Comparison of ENCODE assay signal across 1 cellular context in the genomic region with DNA sequence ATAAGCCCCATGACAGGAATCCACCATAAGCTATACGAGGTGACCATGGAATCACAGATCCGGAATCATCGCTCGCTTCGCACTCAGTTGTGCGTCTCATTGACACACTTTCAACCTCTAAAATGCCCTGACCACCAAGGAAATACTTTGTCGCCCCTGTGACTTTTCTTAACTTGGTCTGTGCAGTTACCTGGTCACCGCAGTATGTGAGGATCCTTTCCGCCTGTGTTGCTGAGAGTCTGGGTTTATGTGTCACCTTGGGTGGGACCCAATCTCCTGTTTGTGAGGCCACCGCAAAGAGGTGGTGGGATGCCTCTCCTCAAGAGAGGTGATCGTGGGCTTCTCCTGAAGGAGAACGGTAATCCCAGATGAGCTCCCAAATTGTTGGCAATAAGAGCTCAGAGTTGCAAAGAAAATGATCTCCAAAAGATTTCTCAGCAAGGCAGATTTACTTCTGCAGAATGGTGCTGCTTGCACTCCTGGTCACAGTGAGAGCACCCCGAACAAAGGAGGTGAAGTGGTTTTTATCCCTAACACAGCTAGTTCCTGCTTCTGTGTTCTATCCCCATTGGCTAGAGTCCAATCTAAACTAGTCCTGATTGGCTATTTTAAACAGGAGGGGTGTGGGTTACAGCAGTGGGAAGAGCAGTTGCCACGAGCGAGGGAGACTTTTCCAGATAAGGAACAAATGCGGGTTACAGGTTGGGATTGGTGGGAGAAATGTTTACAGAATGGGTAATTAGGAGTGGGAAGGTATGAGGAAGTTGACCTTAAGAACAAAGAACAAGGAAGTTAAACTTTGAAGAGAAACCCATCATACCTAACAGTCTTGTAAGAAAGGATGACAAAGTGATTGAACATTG.
TF ChIP-seq lines count a peak whose summit lies in the region.

No MANE protein-coding gene starts in this region.

TF ChIP-seq in K562, 482 proteins besides CTCF, POLR2A, EP300 and RAD21 (continued from another document and continues in another):
- no peak for TF ChIP-seq E2F4 (CRISPR knock-in tag; IDR thresholded peaks at IDR 0.05; ENCODE audit: low read depth)
- TF ChIP-seq ZZZ3 (IDR thresholded peaks at IDR 0.05): no peak
- TF ChIP-seq IRF2 (CRISPR knock-in tag; IDR thresholded peaks at IDR 0.05): no peak
- TF ChIP-seq, protein P1, sequence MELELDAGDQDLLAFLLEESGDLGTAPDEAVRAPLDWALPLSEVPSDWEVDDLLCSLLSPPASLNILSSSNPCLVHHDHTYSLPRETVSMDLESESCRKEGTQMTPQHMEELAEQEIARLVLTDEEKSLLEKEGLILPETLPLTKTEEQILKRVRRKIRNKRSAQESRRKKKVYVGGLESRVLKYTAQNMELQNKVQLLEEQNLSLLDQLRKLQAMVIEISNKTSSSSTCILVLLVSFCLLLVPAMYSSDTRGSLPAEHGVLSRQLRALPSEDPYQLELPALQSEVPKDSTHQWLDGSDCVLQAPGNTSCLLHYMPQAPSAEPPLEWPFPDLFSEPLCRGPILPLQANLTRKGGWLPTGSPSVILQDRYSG (tag; conservative IDR thresholded peaks at IDR 0.05; ENCODE audit: low read depth): no peak
- TF ChIP-seq GABPA (tag; conservative IDR thresholded peaks at IDR 0.05; ENCODE audit: low read depth): no peak
- peak; percentile 14; the same call in 1 of the 2 replicates for TF ChIP-seq MXI1 (IDR thresholded peaks at IDR 0.05; ENCODE audit: low read depth, low read length)
- TF ChIP-seq ZNF444 (CRISPR knock-in tag; IDR thresholded peaks at IDR 0.05): no peak
- TF ChIP-seq SOX6 (IDR thresholded peaks at IDR 0.05): no peak; the same call in 1 of the 2 replicates
- TF ChIP-seq ZFP30 (CRISPR knock-in tag; IDR thresholded peaks at IDR 0.05; ENCODE audit: borderline replicate concordance): no peak
- no peak for TF ChIP-seq FOXK1 (CRISPR knock-in tag; IDR thresholded peaks at IDR 0.05; ENCODE audit: borderline replicate concordance)
- TF ChIP-seq MCM3 (IDR thresholded peaks at IDR 0.05): no peak
- TF ChIP-seq, protein P2, sequence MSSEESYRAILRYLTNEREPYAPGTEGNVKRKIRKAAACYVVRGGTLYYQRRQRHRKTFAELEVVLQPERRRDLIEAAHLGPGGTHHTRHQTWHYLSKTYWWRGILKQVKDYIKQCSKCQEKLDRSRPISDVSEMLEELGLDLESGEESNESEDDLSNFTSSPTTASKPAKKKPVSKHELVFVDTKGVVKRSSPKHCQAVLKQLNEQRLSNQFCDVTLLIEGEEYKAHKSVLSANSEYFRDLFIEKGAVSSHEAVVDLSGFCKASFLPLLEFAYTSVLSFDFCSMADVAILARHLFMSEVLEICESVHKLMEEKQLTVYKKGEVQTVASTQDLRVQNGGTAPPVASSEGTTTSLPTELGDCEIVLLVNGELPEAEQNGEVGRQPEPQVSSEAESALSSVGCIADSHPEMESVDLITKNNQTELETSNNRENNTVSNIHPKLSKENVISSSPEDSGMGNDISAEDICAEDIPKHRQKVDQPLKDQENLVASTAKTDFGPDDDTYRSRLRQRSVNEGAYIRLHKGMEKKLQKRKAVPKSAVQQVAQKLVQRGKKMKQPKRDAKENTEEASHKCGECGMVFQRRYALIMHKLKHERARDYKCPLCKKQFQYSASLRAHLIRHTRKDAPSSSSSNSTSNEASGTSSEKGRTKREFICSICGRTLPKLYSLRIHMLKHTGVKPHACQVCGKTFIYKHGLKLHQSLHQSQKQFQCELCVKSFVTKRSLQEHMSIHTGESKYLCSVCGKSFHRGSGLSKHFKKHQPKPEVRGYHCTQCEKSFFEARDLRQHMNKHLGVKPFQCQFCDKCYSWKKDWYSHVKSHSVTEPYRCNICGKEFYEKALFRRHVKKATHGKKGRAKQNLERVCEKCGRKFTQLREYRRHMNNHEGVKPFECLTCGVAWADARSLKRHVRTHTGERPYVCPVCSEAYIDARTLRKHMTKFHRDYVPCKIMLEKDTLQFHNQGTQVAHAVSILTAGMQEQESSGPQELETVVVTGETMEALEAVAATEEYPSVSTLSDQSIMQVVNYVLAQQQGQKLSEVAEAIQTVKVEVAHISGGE (CRISPR knock-in tag; IDR thresholded peaks at IDR 0.05): no peak
- TF ChIP-seq, protein P3, sequence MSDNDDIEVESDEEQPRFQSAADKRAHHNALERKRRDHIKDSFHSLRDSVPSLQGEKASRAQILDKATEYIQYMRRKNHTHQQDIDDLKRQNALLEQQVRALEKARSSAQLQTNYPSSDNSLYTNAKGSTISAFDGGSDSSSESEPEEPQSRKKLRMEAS (CRISPR knock-in tag; IDR thresholded peaks at IDR 0.05): no peak
- TF ChIP-seq ZKSCAN3 (CRISPR knock-in tag; IDR thresholded peaks at IDR 0.05): no peak
- TF ChIP-seq ZBED1 (IDR thresholded peaks at IDR 0.05): no peak; the same call in 1 of the 2 replicates
- TF ChIP-seq KLF10 (CRISPR knock-in tag; IDR thresholded peaks at IDR 0.05): no peak
- no peak for TF ChIP-seq POLR3G (IDR thresholded peaks at IDR 0.05; ENCODE audit: extremely low read depth, insufficient read length, insufficient replicate concordance)
- TF ChIP-seq, protein P4, sequence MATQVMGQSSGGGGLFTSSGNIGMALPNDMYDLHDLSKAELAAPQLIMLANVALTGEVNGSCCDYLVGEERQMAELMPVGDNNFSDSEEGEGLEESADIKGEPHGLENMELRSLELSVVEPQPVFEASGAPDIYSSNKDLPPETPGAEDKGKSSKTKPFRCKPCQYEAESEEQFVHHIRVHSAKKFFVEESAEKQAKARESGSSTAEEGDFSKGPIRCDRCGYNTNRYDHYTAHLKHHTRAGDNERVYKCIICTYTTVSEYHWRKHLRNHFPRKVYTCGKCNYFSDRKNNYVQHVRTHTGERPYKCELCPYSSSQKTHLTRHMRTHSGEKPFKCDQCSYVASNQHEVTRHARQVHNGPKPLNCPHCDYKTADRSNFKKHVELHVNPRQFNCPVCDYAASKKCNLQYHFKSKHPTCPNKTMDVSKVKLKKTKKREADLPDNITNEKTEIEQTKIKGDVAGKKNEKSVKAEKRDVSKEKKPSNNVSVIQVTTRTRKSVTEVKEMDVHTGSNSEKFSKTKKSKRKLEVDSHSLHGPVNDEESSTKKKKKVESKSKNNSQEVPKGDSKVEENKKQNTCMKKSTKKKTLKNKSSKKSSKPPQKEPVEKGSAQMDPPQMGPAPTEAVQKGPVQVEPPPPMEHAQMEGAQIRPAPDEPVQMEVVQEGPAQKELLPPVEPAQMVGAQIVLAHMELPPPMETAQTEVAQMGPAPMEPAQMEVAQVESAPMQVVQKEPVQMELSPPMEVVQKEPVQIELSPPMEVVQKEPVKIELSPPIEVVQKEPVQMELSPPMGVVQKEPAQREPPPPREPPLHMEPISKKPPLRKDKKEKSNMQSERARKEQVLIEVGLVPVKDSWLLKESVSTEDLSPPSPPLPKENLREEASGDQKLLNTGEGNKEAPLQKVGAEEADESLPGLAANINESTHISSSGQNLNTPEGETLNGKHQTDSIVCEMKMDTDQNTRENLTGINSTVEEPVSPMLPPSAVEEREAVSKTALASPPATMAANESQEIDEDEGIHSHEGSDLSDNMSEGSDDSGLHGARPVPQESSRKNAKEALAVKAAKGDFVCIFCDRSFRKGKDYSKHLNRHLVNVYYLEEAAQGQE (CRISPR knock-in tag; IDR thresholded peaks at IDR 0.05; ENCODE audit: low read depth): no peak
- TF ChIP-seq NR2C2 (CRISPR knock-in tag; IDR thresholded peaks at IDR 0.05): no peak
- TF ChIP-seq NR2C2 (tag; IDR thresholded peaks at IDR 0.05): no peak
- TF ChIP-seq NBN (IDR thresholded peaks at IDR 0.05; ENCODE audit: low read depth): peak; percentile 51; the same call in 1 of the 2 replicates
- no peak for TF ChIP-seq ZNF12 (CRISPR knock-in tag; IDR thresholded peaks at IDR 0.05)
- no peak for TF ChIP-seq FOXJ2 (tag; IDR thresholded peaks at IDR 0.05)
- TF ChIP-seq RBBP5 (IDR thresholded peaks at IDR 0.05; ENCODE audit: borderline replicate concordance, insufficient read depth, low read length, poor library complexity, severe bottlenecking): no peak
- 0 out of 2 replicates have a peak, but pooled peaks have one; percentile 12 for TF ChIP-seq ATF7 (IDR thresholded peaks at IDR 0.05)
- no peak for TF ChIP-seq DPF2 (IDR thresholded peaks at IDR 0.05)
- no peak for TF ChIP-seq YY1 (IDR thresholded peaks at IDR 0.05; ENCODE audit: borderline replicate concordance in 1 of 3, control insufficient read depth in 1 of 3, extremely low read depth in 1 of 3, insufficient read depth in 3 of 3, insufficient read length in 1 of 3, insufficient replicate concordance in 2 of 3, low read depth in 1 of 3, low read length in 2 of 3)
- TF ChIP-seq SP2 (IDR thresholded peaks at IDR 0.05; ENCODE audit: extremely low read depth, low read depth, low read length, poor library complexity, severe bottlenecking): no peak
- TF ChIP-seq CREM (IDR thresholded peaks at IDR 0.05; ENCODE audit: low read depth): no peak
- TF ChIP-seq ZNF436 (CRISPR knock-in tag; IDR thresholded peaks at IDR 0.05): no peak
- no peak for TF ChIP-seq HMG20B (CRISPR knock-in tag; IDR thresholded peaks at IDR 0.05)
- TF ChIP-seq XRCC5 (IDR thresholded peaks at IDR 0.05; ENCODE audit: low read depth, low read length): no peak
- TF ChIP-seq GATA2 (CRISPR knock-in tag; IDR thresholded peaks at IDR 0.05): no peak
- TF ChIP-seq ZNF75A (CRISPR knock-in tag; IDR thresholded peaks at IDR 0.05): no peak
- peak; percentile 29 for TF ChIP-seq TEAD4 (IDR thresholded peaks at IDR 0.05; ENCODE audit: low read length)
- TF ChIP-seq TEAD4 (CRISPR knock-in tag; IDR thresholded peaks at IDR 0.05; ENCODE audit: borderline replicate concordance): no peak
- no peak for TF ChIP-seq RB1 (IDR thresholded peaks at IDR 0.05; ENCODE audit: low read depth)
- TF ChIP-seq ADNP (tag; IDR thresholded peaks at IDR 0.05): peak; percentile 63; the same call in 1 of the 2 replicates
- TF ChIP-seq U2AF1 (optimal IDR thresholded peaks at IDR 0.05; ENCODE audit: low read depth, low read length): no peak
- TF ChIP-seq ZNF3 (CRISPR knock-in tag; IDR thresholded peaks at IDR 0.05): no peak
- TF ChIP-seq MLX (CRISPR knock-in tag; conservative IDR thresholded peaks at IDR 0.05): no peak
- no peak for TF ChIP-seq CBX2 (IDR thresholded peaks at IDR 0.05; ENCODE audit: insufficient read depth, low read length, poor library complexity, severe bottlenecking)
- peak in 1 of 2 experiments; percentile 99; a peak in 2 of 3 replicates for TF ChIP-seq CBX3 (IDR thresholded peaks at IDR 0.05; ENCODE audit: borderline replicate concordance in 1 of 2, low read length in 2 of 2)
- peak; percentile 95 for TF ChIP-seq CBX5 (IDR thresholded peaks at IDR 0.05; ENCODE audit: borderline replicate concordance, low read depth)
- TF ChIP-seq ELF2 (CRISPR knock-in tag; IDR thresholded peaks at IDR 0.05): no peak
- TF ChIP-seq, protein P5, sequence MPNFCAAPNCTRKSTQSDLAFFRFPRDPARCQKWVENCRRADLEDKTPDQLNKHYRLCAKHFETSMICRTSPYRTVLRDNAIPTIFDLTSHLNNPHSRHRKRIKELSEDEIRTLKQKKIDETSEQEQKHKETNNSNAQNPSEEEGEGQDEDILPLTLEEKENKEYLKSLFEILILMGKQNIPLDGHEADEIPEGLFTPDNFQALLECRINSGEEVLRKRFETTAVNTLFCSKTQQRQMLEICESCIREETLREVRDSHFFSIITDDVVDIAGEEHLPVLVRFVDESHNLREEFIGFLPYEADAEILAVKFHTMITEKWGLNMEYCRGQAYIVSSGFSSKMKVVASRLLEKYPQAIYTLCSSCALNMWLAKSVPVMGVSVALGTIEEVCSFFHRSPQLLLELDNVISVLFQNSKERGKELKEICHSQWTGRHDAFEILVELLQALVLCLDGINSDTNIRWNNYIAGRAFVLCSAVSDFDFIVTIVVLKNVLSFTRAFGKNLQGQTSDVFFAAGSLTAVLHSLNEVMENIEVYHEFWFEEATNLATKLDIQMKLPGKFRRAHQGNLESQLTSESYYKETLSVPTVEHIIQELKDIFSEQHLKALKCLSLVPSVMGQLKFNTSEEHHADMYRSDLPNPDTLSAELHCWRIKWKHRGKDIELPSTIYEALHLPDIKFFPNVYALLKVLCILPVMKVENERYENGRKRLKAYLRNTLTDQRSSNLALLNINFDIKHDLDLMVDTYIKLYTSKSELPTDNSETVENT (CRISPR knock-in tag; IDR thresholded peaks at IDR 0.05): no peak
- peak; percentile 67 for TF ChIP-seq MYBL2 (IDR thresholded peaks at IDR 0.05; ENCODE audit: low read depth)
- TF ChIP-seq MYBL2 (CRISPR knock-in tag; IDR thresholded peaks at IDR 0.05; ENCODE audit: borderline replicate concordance): no peak
- no peak for TF ChIP-seq BACH1 (tag; IDR thresholded peaks at IDR 0.05)
- TF ChIP-seq ZNF23 (CRISPR knock-in tag; IDR thresholded peaks at IDR 0.05): no peak
- no peak for TF ChIP-seq USF1 (CRISPR knock-in tag; IDR thresholded peaks at IDR 0.05)
- no peak for TF ChIP-seq FOXP1 (CRISPR knock-in tag; IDR thresholded peaks at IDR 0.05)
- no peak for TF ChIP-seq ZBTB34 (CRISPR knock-in tag; IDR thresholded peaks at IDR 0.05)
